1 cellular context compared by ENCODE assay signal in the genomic region with DNA sequence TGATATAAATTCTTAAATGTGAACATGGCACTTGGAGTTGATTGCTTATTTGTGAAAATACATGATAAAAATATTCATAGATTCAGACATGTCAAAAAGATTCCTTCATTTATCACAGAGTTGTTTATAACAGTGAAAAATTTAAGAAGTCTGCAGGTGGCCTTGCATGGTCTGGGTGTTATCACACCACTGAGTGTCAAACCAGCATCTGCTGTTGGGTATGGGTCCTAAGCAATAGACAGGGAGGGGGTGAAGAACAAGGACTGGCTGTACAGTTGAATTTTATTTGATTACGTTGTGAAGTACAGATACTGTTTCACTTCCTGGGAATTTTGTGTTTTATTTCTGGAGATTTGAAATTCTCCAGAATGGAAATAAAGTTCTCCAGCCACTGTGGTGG.
TF ChIP-seq lines count a peak whose summit lies in the region.

No MANE protein-coding gene starts in this region.

TF ChIP-seq in HEK293, 187 proteins besides CTCF, POLR2A, EP300 and RAD21 (continued from another document):
- TF ChIP-seq, protein P1, sequence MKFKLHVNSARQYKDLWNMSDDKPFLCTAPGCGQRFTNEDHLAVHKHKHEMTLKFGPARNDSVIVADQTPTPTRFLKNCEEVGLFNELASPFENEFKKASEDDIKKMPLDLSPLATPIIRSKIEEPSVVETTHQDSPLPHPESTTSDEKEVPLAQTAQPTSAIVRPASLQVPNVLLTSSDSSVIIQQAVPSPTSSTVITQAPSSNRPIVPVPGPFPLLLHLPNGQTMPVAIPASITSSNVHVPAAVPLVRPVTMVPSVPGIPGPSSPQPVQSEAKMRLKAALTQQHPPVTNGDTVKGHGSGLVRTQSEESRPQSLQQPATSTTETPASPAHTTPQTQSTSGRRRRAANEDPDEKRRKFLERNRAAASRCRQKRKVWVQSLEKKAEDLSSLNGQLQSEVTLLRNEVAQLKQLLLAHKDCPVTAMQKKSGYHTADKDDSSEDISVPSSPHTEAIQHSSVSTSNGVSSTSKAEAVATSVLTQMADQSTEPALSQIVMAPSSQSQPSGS (tag by site-specific recombination; IDR thresholded peaks at IDR 0.05; ENCODE audit: low read depth): no peak
- no peak for TF ChIP-seq KLF10 (tag by site-specific recombination; IDR thresholded peaks at IDR 0.05)
- TF ChIP-seq MYNN (tag by site-specific recombination; IDR thresholded peaks at IDR 0.05; ENCODE audit: borderline replicate concordance): no peak
- TF ChIP-seq ZNF146 (tag by site-specific recombination; IDR thresholded peaks at IDR 0.05): no peak
- no peak for TF ChIP-seq ZFP69B (tag by site-specific recombination; IDR thresholded peaks at IDR 0.05)
- TF ChIP-seq, protein P2, sequence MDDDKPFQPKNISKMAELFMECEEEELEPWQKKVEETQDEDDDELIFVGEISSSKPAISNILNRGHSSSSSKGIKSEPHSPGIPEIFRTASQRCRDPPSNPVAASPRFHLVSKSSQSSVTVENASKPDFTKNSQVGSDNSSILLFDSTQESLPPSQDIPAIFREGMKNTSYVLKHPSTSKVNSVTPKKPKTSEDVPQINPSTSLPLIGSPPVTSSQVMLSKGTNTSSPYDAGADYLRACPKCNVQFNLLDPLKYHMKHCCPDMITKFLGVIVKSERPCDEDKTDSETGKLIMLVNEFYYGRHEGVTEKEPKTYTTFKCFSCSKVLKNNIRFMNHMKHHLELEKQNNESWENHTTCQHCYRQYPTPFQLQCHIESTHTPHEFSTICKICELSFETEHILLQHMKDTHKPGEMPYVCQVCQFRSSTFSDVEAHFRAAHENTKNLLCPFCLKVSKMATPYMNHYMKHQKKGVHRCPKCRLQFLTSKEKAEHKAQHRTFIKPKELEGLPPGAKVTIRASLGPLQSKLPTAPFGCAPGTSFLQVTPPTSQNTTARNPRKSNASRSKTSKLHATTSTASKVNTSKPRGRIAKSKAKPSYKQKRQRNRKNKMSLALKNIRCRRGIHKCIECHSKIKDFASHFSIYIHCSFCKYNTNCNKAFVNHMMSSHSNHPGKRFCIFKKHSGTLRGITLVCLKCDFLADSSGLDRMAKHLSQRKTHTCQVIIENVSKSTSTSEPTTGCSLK (tag by site-specific recombination; IDR thresholded peaks at IDR 0.05): no peak
- TF ChIP-seq ZBTB11 (tag by site-specific recombination; conservative IDR thresholded peaks at IDR 0.05; ENCODE audit: low read depth): no peak
- TF ChIP-seq, protein P3, sequence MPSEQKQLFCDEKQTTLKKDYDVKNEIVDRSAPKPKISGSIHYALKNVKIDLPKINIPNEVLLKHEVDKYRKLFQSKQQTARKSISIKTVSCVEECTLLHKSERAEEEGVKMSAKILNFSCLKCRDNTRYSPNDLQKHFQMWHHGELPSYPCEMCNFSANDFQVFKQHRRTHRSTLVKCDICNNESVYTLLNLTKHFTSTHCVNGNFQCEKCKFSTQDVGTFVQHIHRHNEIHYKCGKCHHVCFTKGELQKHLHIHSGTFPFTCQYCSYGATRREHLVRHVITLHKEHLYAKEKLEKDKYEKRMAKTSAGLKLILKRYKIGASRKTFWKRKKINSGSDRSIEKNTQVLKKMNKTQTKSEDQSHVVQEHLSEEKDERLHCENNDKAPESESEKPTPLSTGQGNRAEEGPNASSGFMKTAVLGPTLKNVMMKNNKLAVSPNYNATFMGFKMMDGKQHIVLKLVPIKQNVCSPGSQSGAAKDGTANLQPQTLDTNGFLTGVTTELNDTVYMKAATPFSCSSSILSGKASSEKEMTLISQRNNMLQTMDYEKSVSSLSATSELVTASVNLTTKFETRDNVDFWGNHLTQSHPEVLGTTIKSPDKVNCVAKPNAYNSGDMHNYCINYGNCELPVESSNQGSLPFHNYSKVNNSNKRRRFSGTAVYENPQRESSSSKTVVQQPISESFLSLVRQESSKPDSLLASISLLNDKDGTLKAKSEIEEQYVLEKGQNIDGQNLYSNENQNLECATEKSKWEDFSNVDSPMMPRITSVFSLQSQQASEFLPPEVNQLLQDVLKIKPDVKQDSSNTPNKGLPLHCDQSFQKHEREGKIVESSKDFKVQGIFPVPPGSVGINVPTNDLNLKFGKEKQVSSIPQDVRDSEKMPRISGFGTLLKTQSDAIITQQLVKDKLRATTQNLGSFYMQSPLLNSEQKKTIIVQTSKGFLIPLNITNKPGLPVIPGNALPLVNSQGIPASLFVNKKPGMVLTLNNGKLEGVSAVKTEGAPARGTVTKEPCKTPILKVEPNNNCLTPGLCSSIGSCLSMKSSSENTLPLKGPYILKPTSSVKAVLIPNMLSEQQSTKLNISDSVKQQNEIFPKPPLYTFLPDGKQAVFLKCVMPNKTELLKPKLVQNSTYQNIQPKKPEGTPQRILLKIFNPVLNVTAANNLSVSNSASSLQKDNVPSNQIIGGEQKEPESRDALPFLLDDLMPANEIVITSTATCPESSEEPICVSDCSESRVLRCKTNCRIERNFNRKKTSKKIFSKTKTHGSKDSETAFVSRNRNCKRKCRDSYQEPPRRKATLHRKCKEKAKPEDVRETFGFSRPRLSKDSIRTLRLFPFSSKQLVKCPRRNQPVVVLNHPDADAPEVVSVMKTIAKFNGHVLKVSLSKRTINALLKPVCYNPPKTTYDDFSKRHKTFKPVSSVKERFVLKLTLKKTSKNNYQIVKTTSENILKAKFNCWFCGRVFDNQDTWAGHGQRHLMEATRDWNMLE (tag by site-specific recombination; conservative IDR thresholded peaks at IDR 0.05; ENCODE audit: low read depth): no peak
- TF ChIP-seq KLF17 (tag by site-specific recombination; IDR thresholded peaks at IDR 0.05): no peak
- no peak for TF ChIP-seq ZNF335 (tag by site-specific recombination; conservative IDR thresholded peaks at IDR 0.05)
- no peak for TF ChIP-seq ZNF133 (tag by site-specific recombination; IDR thresholded peaks at IDR 0.05)
- TF ChIP-seq ZNF350 (tag by site-specific recombination; IDR thresholded peaks at IDR 0.05): no peak
- TF ChIP-seq ZNF24 (tag by site-specific recombination; IDR thresholded peaks at IDR 0.05): no peak
- no peak for TF ChIP-seq ZNF354C (tag by site-specific recombination; IDR thresholded peaks at IDR 0.05; ENCODE audit: borderline replicate concordance, low read depth)
TF ChIP-seq in HEK293: peak in this region for 0.
